In genomic region chr16:52535076-52535475, GRCh38 we compare ENCODE assay signal across 19 cellular contexts. TPM values are rescaled to one million over a fixed set of nuclear protein-coding genes. Genes with fewer than 3 reads are reported as not detected.
"Had no signal": no experiment of that assay in that cellular context is flagged by ENCODE, and none has a peak within 500 bp of the region (broad histone marks: within the 10 kb centered on the region; RNA-seq: fewer than 3 reads in every experiment).

No MANE protein-coding gene starts in this region.

- FAIRE-seq: bronchial epithelial cell, frontal cortex had no signal

- H3K4me3 ChIP-seq: coronary artery, esophagus muscularis mucosa, smooth muscle cell, vagina had no signal

- H3K4me2 ChIP-seq: smooth muscle cell had no signal

- H3K27me3 ChIP-seq: vagina had no signal

- H3K27ac ChIP-seq: coronary artery, esophagus muscularis mucosa, vagina had no signal

- H3K9me3 ChIP-seq: esophagus muscularis mucosa, vagina had no signal

- H3K4me1 ChIP-seq: esophagus muscularis mucosa, vagina had no signal

- H3K36me3 ChIP-seq: esophagus muscularis mucosa, vagina had no signal

- DNase-seq: activated CD4-positive, alpha-beta memory T cell treated with anti-CD3 and anti-CD28 coated beads for 36 hours; activated CD4-positive, alpha-beta T cell treated with anti-CD3 and anti-CD28 coated beads for 48 hours; activated effector memory CD4-positive, alpha-beta T cell treated with Interleukin-2 at 50 U/mL for 16 hours; activated naive CD4-positive, alpha-beta T cell treated with anti-CD3 and anti-CD28 coated beads for 36 hours; activated naive CD8-positive, alpha-beta T cell treated with anti-CD3 and anti-CD28 coated beads, Interleukin-2, amount 10 ng/mL, durations not matched to agents 7 days and 5 days; activated T-cell treated with anti-CD3 and anti-CD28 coated beads, Interleukin-2, amount 50 U/mL, for 72 hours; amygdala; hypothalamus; mesendoderm; naive B cell; occipital lobe; stimulated activated CD4-positive, alpha-beta T cell treated with anti-CD3 and anti-CD28 coated beads, Interleukin-15, amount 100 ng/mL, for 24 hours; trophoblast cell had no signal

RNA-seq across cellular contexts. Expression of gene TOX3, which starts 11.9 kb away (rescaled TPM):
- total RNA-seq: activated CD4-positive, alpha-beta memory T cell treated with anti-CD3 and anti-CD28 coated beads for 36 hours; activated naive CD4-positive, alpha-beta T cell treated with anti-CD3 and anti-CD28 coated beads for 36 hours; activated naive CD8-positive, alpha-beta T cell treated with anti-CD3 and anti-CD28 coated beads, Interleukin-2, amount 10 ng/mL, durations not matched to agents 7 days and 5 days; activated T-cell treated with anti-CD3 and anti-CD28 coated beads, Interleukin-2, amount 50 U/mL, for 72 hours had no signal
